In genomic region chr10:129952771-129953489, GRCh38 we compare ENCODE assay signal across 22 cellular contexts. TPM values are rescaled to one million over a fixed set of nuclear protein-coding genes. Genes with fewer than 3 reads are reported as not detected.
DNase-seq lines count a peak whose midpoint lies in the region; ATAC-seq and TF ChIP-seq lines count a peak whose summit lies in the region.
"Had no signal": no experiment of that assay in that cellular context is flagged by ENCODE, and none has a peak within 500 bp of the region (broad histone marks: within the 10 kb centered on the region; RNA-seq: fewer than 3 reads in every experiment).

No MANE protein-coding gene starts in this region.

- H3K9me3 Mint-ChIP-seq in stimulated activated effector memory CD8-positive, alpha-beta T cell treated with anti-CD3 and anti-CD28 coated beads, Interleukin-12 subunit alpha, Interleukin-12 subunit beta, amount 100 ng/mL, for 72 hours: no peaks in the 10 kb centered on the region
- H3K9me3 Mint-ChIP-seq: activated naive CD4-positive, alpha-beta T cell treated with anti-CD3 and anti-CD28 coated beads, Interleukin-2, amount 10 ng/mL, durations not matched to agents 7 days and 5 days; dendritic cell treated with granulocyte-macrophage colony-stimulating factor and Interleukin-4, amounts not matched to agents 40 ng/mL and 50 ng/mL, for 4 days; mesothelial cell of epicardium had no signal

- no peak for TF ChIP-seq POLR2A in esophagus muscularis mucosa (IDR thresholded peaks at IDR 0.05; ENCODE audit: low read depth)
- peak in 1 of 2 donors; percentile 17 for TF ChIP-seq POLR2A in gastrocnemius medialis (IDR thresholded peaks at IDR 0.05)
- TF ChIP-seq POLR2A in breast epithelium (IDR thresholded peaks at IDR 0.05): no peak

- WGBS in esophagus muscularis mucosa: 70% methylated on average over 11 of the region's 11 CpGs

- no peaks in the 10 kb centered on the region for H3K4me1 Mint-ChIP-seq in stimulated activated effector memory CD8-positive, alpha-beta T cell treated with anti-CD3 and anti-CD28 coated beads, Interleukin-12 subunit alpha, Interleukin-12 subunit beta, amount 100 ng/mL, for 72 hours
- H3K4me1 Mint-ChIP-seq: activated naive CD4-positive, alpha-beta T cell treated with anti-CD3 and anti-CD28 coated beads, Interleukin-2, amount 10 ng/mL, durations not matched to agents 7 days and 5 days had no signal

- H3K36me3 Mint-ChIP-seq in stimulated activated effector memory CD8-positive, alpha-beta T cell treated with anti-CD3 and anti-CD28 coated beads, Interleukin-12 subunit alpha, Interleukin-12 subunit beta, amount 100 ng/mL, for 72 hours: no peaks in the 10 kb centered on the region
- H3K36me3 Mint-ChIP-seq: activated naive CD4-positive, alpha-beta T cell treated with anti-CD3 and anti-CD28 coated beads, Interleukin-2, amount 10 ng/mL, durations not matched to agents 7 days and 5 days; mesothelial cell of epicardium had no signal

- TF ChIP-seq EP300 in esophagus muscularis mucosa (IDR thresholded peaks at IDR 0.05): no peak

- TF ChIP-seq CTCF in esophagus muscularis mucosa (IDR thresholded peaks at IDR 0.05) (no peak), gastrocnemius medialis (IDR thresholded peaks at IDR 0.05 in 4 of 5, conservative IDR thresholded peaks at IDR 0.05 in 1 of 5) (no peak), breast epithelium (IDR thresholded peaks at IDR 0.05) (no peak)

- H3K9me3 ChIP-seq in esophagus muscularis mucosa: no peaks in the 10 kb centered on the region
- no peaks in the 10 kb centered on the region for H3K9me3 ChIP-seq in gastrocnemius medialis
- no peaks in the 10 kb centered on the region for H3K9me3 ChIP-seq in breast epithelium
- H3K9me3 ChIP-seq: Caco-2 had no signal

- H3K27ac ChIP-seq in esophagus muscularis mucosa (replicated peaks in 1 of 4) (peak overlapping the region; percentile 40 to 73 (median 62)), gastrocnemius medialis (peak overlapping the region; percentile 76 to 84 (median 80)), breast epithelium (peak overlapping the region in 1 of 2 donors; percentile 82)

- H3K4me3 ChIP-seq in H7 (ENCODE audit: insufficient read depth, low read depth, low read length) (no peak overlapping the region), esophagus muscularis mucosa (peak overlapping the region in 3 of 4 donors; percentile 8 to 35 (median 15)), gastrocnemius medialis (peak overlapping the region; percentile 1 to 79 (median 30)), breast epithelium (no peak overlapping the region)
- H3K4me3 ChIP-seq: GM12878, K562 had no signal

- in situ Hi-C loops in gastrocnemius medialis (cut with MboI; ENCODE audit: low sequenced_read_pairs in 4 of 4): loop anchor here in 1 of 4 donors (25.0 kb wide), 1 partner anchor 916 kb away; no protein-coding TSS in a partner anchor

- no peak overlapping the region for H3K4me3 Mint-ChIP-seq in stimulated activated effector memory CD8-positive, alpha-beta T cell treated with anti-CD3 and anti-CD28 coated beads, Interleukin-12 subunit alpha, Interleukin-12 subunit beta, amount 100 ng/mL, for 72 hours
- H3K4me3 Mint-ChIP-seq: activated naive CD4-positive, alpha-beta T cell treated with anti-CD3 and anti-CD28 coated beads, Interleukin-2, amount 10 ng/mL, durations not matched to agents 7 days and 5 days; dendritic cell treated with granulocyte-macrophage colony-stimulating factor and Interleukin-4, amounts not matched to agents 40 ng/mL and 50 ng/mL, for 4 days; mesothelial cell of epicardium had no signal

- no peak overlapping the region for H3K27ac Mint-ChIP-seq in stimulated activated effector memory CD8-positive, alpha-beta T cell treated with anti-CD3 and anti-CD28 coated beads, Interleukin-12 subunit alpha, Interleukin-12 subunit beta, amount 100 ng/mL, for 72 hours
- H3K27ac Mint-ChIP-seq: activated naive CD4-positive, alpha-beta T cell treated with anti-CD3 and anti-CD28 coated beads, Interleukin-2, amount 10 ng/mL, durations not matched to agents 7 days and 5 days; dendritic cell treated with granulocyte-macrophage colony-stimulating factor and Interleukin-4, amounts not matched to agents 40 ng/mL and 50 ng/mL, for 4 days; mesothelial cell of epicardium had no signal

- H3K36me3 ChIP-seq in H7 (replicated peaks; ENCODE audit: control insufficient read depth, insufficient read depth, low read length): no peaks in the 10 kb centered on the region
- H3K36me3 ChIP-seq in esophagus muscularis mucosa: no peaks in the 10 kb centered on the region
- no peaks in the 10 kb centered on the region for H3K36me3 ChIP-seq in gastrocnemius medialis
- no peaks in the 10 kb centered on the region for H3K36me3 ChIP-seq in breast epithelium

- DNase-seq in H7 (peak; percentile 34), esophagus muscularis mucosa (ENCODE audit: extremely low spot score) (no peak), left ventricle myocardium superior (no peak), gastrocnemius medialis (no peak), COLO668 (lab: John Stamatoyannopoulos, UW; ENCODE audit: unreplicated experiment) (no peak), breast epithelium (ENCODE audit: low spot score in 2 of 2) (no peak)
- no peak for DNase-seq in stimulated activated effector memory CD8-positive, alpha-beta T cell treated with anti-CD3 and anti-CD28 coated beads, Interleukin-12 subunit alpha, Interleukin-12 subunit beta, amount 100 ng/mL, for 72 hours (ENCODE audit: low spot score in 2 of 2)
- DNase-seq: activated CD4-positive, alpha-beta T cell treated with anti-CD3 and anti-CD28 coated beads, Interleukin-2, amount 50 U/mL, for 4 hours; activated naive CD4-positive, alpha-beta T cell treated with anti-CD3 and anti-CD28 coated beads, Interleukin-2, amount 10 ng/mL, durations not matched to agents 7 days and 5 days; activated T-cell treated with anti-CD3 and anti-CD28 coated beads for 4 hours; Caco-2; hypothalamus; NCI-H774; occipital lobe; stimulated activated CD4-positive, alpha-beta T cell treated with anti-CD3 and anti-CD28 coated beads, Interleukin-4, amount 100 ng/mL, for 1 hour had no signal

- H3K4me1 ChIP-seq in esophagus muscularis mucosa: peaks cover 17 to 36% (median 24%) of the 10 kb centered on the region in 4 donors
- H3K4me1 ChIP-seq in gastrocnemius medialis: peaks cover 50 to 55% of the 10 kb centered on the region in 2 donors
- H3K4me1 ChIP-seq in breast epithelium: no peaks in the 10 kb centered on the region

- H3K27me3 ChIP-seq in H7 (ENCODE audit: control insufficient read depth, insufficient read depth, low read length): peaks cover 33% of the 10 kb centered on the region
- peaks cover 0 to 77% (median 17%) of the 10 kb centered on the region in 4 donors for H3K27me3 ChIP-seq in esophagus muscularis mucosa
- peaks cover 14 to 26% (median 21%) of the 10 kb centered on the region in 3 donors for H3K27me3 ChIP-seq in gastrocnemius medialis
- peaks cover 0 to 30% of the 10 kb centered on the region in 2 donors for H3K27me3 ChIP-seq in breast epithelium

- peak; percentile 68 for ATAC-seq in left ventricle myocardium superior
- peak; percentile 54 to 55 for ATAC-seq in gastrocnemius medialis
- no peak for ATAC-seq in HG03108 (IDR thresholded peaks at IDR 0.05; ENCODE audit: unreplicated experiment)
- ATAC-seq in stimulated activated effector memory CD8-positive, alpha-beta T cell treated with anti-CD3 and anti-CD28 coated beads, Interleukin-12 subunit alpha, Interleukin-12 subunit beta, amount 100 ng/mL, for 72 hours: no peak
- ATAC-seq: GM12878, K562 had no signal

- intact Hi-C loops in esophagus muscularis mucosa (cut with DNase I) (no loop called here), left ventricle myocardium superior (cut with micrococcal nuclease) (no loop called here), gastrocnemius medialis (cut with DNase I; ENCODE audit: low total_unique reads) (loop anchor here (5.0 kb wide), 1 partner anchor 1056 kb away; no protein-coding TSS in a partner anchor), breast epithelium (cut with DNase I; ENCODE audit: low total_unique reads) (no loop called here)

RNA-seq across cellular contexts. Expression of gene EBF3, which starts 11.1 kb away (rescaled TPM):
- 0.76 and 1.4 TPM in 2 replicates for total RNA-seq in H7 (2014; rRNA removed; shearing (Covaris generic))
- total RNA-seq in esophagus muscularis mucosa (1 to 10 TPM; 2.9 to 7.3 (median 5.2) TPM), left ventricle myocardium superior (7.1 TPM), gastrocnemius medialis (10 to 100 TPM in 1 of 4 donors, 1 to 10 TPM in 3; 5.5 to 10.4 (median 8.2) TPM), breast epithelium (10 to 100 TPM in 1 of 3 donors, 1 to 10 TPM in 2; 4.2 to 28.0 (median 6.6) TPM)
- total RNA-seq: epithelial cell of proximal tubule, GM12878, K562, kidney epithelial cell had no signal

Comparison
In these comparisons a context has a peak if more than half of its experiments do, and no peak if none do; other contexts are left out.
1. H3K4me3 ChIP-seq: peak in esophagus muscularis mucosa (3 of 4) and gastrocnemius medialis (4 of 4); none in H7 (single experiment) and breast epithelium (0 of 3).
2. ATAC-seq: peak in left ventricle myocardium superior (single experiment) and gastrocnemius medialis (2 of 2); none in HG03108 (single experiment) and stimulated activated effector memory CD8-positive, alpha-beta T cell treated with anti-CD3 and anti-CD28 coated beads, Interleukin-12 subunit alpha, Interleukin-12 subunit beta, amount 100 ng/mL, for 72 hours (single experiment).